8 cellular contexts compared by ENCODE assay signal in genomic region chr15:45205192-45205591, GRCh38. TPM values are rescaled to one million over a fixed set of nuclear protein-coding genes. Genes with fewer than 3 reads are reported as not detected.
A peak's percentile ranks its signal among the peaks of the same experiment; 100 is the strongest.
DNase-seq lines count a peak whose midpoint lies in the region; ATAC-seq and TF ChIP-seq lines count a peak whose summit lies in the region.

No MANE protein-coding gene starts in this region.

- H3K4me1 ChIP-seq in body of pancreas, result peaks cover 6% of the 10 kb centered on the region

- H3K4me3 ChIP-seq in body of pancreas, result no peak overlapping the region

- intact Hi-C loops in left cardiac atrium (cut with DNase I), result loop anchor here (5.0 to 10.0 kb wide), 2 partner anchors 67 to 190 kb away; no protein-coding TSS in a partner anchor
- intact Hi-C loops in cardiac septum (cut with DNase I), result no loop called here
- intact Hi-C loops in body of pancreas (cut with DNase I), result no loop called here

- peak; percentile 75 to 89 (median 87) for TF ChIP-seq CTCF in body of pancreas (IDR thresholded peaks at IDR 0.05)

- DNase-seq in left cardiac atrium (peak; percentile 56), cardiac septum (ENCODE audit: low spot score) (no peak), NCI-H1092 treated with DMSO at 0.1 percent for 48 hours (lab: John Stamatoyannopoulos, UW) (peak; percentile 56), T-helper 2 cell (peak in 4 of 5 experiments; percentile 33 to 79 (median 38)), body of pancreas (peak; percentile 73 to 78 (median 77)), left lobe of liver (ENCODE audit: low spot score) (peak; percentile 55)
- DNase-seq in stimulated activated naive CD4-positive, alpha-beta T cell (lab: John Stamatoyannopoulos, UW), result peak; percentile 9 to 48 (median 26)

- H3K27ac ChIP-seq in body of pancreas, result no peak overlapping the region

- no peak for TF ChIP-seq POLR2A in body of pancreas (IDR thresholded peaks at IDR 0.05)

- 0 to 5% methylated on average over 2 of the region's 2 CpGs for WGBS in body of pancreas, 2 donors

- ATAC-seq in left cardiac atrium (no peak), body of pancreas (no peak), left lobe of liver (peak; percentile 47), HG02571 (IDR thresholded peaks at IDR 0.05; ENCODE audit: unreplicated experiment) (no peak)

- H3K27me3 ChIP-seq in body of pancreas, result no peaks in the 10 kb centered on the region

- no peaks in the 10 kb centered on the region for H3K36me3 ChIP-seq in body of pancreas (replicated peaks in 1 of 2; ENCODE audit: insufficient read depth in 1 of 2, low read depth in 2 of 2)

- H3K9me3 ChIP-seq in body of pancreas, result no peaks in the 10 kb centered on the region

RNA-seq across cellular contexts. Expression of gene SHF, which starts 17.4 kb away (rescaled TPM):
- 1 to 10 TPM; 6.9 to 8.6 TPM for total RNA-seq in left cardiac atrium
- 4.2 TPM for total RNA-seq in cardiac septum
- 1 to 10 TPM; 2.0 to 2.9 TPM for total RNA-seq in body of pancreas
- 18.4 TPM for total RNA-seq in left lobe of liver

RNA-seq across cellular contexts. Expression of gene SLC28A2, which starts 46.8 kb away (rescaled TPM):
- total RNA-seq in left cardiac atrium (not detected), cardiac septum (not detected), body of pancreas (1 to 10 TPM in 1 of 2 donors, not detected in 1; 2.3 TPM), left lobe of liver (0.15 TPM)

Comparison
In these comparisons a context has a peak if more than half of its experiments do, and no peak if none do; other contexts are left out.
1. intact Hi-C loops: an anchor here in left cardiac atrium (5.0 to 10.0 kb wide); none called in cardiac septum and body of pancreas.